ENCODE assay signal across 1 cellular context in the genomic region with DNA sequence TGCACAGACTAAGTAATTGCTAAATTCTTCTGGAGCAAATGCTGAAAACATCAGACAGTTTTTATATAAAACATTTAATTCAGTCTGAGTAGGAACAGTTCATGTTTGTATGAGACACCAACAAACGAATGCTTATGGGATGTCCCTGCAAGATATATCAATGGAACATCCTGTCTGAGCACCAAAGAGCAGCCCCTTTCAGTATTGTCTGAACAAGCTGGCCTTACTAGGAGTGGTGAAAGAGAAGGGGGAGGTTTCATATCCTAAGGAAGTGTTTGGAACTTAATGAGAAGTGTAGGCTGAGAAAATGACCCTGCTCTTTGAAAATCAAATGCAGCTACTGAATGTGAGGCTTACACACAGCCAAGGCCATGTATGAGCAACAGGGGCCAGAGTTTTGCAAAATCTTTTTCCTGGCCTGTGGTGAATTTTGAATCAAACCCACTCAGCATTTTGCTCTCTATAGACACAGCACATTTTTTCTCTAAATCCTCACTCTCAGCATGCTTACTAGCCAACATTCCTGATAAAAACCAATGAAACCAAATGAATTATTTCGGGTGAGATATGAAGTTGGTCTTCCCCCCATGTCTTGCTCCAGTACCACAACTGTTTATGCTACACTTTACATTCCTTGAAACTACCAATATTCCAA.
TF ChIP-seq lines count a peak whose summit lies in the region.

No MANE protein-coding gene starts in this region.

TF ChIP-seq in SK-N-SH, 30 proteins besides CTCF, POLR2A, EP300 and RAD21 (continued from another document):
- TF ChIP-seq REST (IDR thresholded peaks at IDR 0.05; ENCODE audit: low read depth, low read length) (no peak), FOXJ3 (CRISPR knock-in tag; IDR thresholded peaks at IDR 0.05) (no peak), SMC3 (IDR thresholded peaks at IDR 0.05; ENCODE audit: low read depth, low read length) (no peak), RCOR1 (IDR thresholded peaks at IDR 0.05; ENCODE audit: low read length) (no peak)
